In the genomic region with DNA sequence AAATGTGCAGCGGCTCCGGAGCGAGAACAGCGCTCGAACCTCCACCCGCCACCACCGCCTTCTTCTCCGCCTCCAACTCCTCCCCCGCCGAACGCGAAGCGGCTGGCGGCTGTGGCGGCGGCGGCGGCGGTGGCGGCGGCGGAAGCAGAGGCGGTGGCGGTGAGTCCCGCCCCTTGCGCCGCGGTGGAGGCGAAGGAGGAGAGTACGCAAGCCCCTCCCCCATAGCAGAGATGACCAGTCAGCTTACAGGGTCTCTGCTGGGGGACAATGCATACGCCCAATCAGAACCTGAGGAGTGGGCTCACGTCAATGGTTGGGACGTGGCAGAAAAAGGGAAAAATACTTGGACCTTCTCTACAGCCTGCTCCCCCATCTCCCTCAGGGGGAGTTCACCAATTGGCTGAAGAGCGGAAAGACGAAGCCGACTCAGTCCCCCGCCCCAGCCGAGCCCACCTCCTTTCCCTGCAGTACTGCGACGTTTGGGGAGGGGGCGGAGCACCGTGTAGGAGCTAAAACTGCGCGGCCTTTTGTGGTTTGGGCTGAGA, we compare ENCODE assay signal across 8 cellular contexts. TPM values are rescaled to one million over a fixed set of nuclear protein-coding genes. Genes with fewer than 3 reads are reported as not detected.
DNase-seq lines count a peak whose midpoint lies in the region; ATAC-seq and TF ChIP-seq lines count a peak whose summit lies in the region.

A gene with protein sequence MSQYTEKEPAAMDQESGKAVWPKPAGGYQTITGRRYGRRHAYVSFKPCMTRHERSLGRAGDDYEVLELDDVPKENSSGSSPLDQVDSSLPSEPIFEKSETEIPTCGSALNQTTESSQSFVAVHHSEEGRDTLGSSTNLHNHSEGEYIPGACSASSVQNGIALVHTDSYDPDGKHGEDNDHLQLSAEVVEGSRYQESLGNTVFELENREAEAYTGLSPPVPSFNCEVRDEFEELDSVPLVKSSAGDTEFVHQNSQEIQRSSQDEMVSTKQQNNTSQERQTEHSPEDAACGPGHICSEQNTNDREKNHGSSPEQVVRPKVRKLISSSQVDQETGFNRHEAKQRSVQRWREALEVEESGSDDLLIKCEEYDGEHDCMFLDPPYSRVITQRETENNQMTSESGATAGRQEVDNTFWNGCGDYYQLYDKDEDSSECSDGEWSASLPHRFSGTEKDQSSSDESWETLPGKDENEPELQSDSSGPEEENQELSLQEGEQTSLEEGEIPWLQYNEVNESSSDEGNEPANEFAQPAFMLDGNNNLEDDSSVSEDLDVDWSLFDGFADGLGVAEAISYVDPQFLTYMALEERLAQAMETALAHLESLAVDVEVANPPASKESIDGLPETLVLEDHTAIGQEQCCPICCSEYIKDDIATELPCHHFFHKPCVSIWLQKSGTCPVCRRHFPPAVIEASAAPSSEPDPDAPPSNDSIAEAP (minus strand): TSS at position 131 of the 545 bp plus-strand sequence. CDS start 26,541 bp downstream, outside the sequence.

- peaks cover 24% of the 10 kb centered on the region for H3K36me3 Mint-ChIP-seq in activated T-helper 2 cell treated with anti-CD3 and anti-CD28 coated beads, Interferon-gamma antibody, Interleukin-2, Interleukin-4, amounts not matched to agents 10 μg/mL and 5 μg/mL and 100 μg/mL, durations not matched to agents 14 hours and 24 hours and 36 hours (ENCODE audit: low read depth)
- H3K36me3 Mint-ChIP-seq in naive thymus-derived CD4-positive, alpha-beta T cell = peaks cover 4 to 18% (median 6%) of the 10 kb centered on the region in 5 donors
- H3K36me3 Mint-ChIP-seq in stimulated activated naive B cell treated with anti-CD40 and anti-IgM and Interleukin-4, amounts not matched to agents 10 μg/mL and 1 μg/mL and 100 μg/mL, for 72 hours = peaks cover 12 to 17% of the 10 kb centered on the region in 2 donors

- peak within 1 kb of the TSS; percentile 98 for H3K27ac Mint-ChIP-seq in activated T-helper 2 cell treated with anti-CD3 and anti-CD28 coated beads, Interferon-gamma antibody, Interleukin-2, Interleukin-4, amounts not matched to agents 10 μg/mL and 5 μg/mL and 100 μg/mL, durations not matched to agents 14 hours and 24 hours and 36 hours
- peak within 1 kb of the TSS; percentile 97 to 100 (median 99) for H3K27ac Mint-ChIP-seq in naive thymus-derived CD4-positive, alpha-beta T cell
- H3K27ac Mint-ChIP-seq in stimulated activated naive B cell treated with anti-CD40 and anti-IgM and Interleukin-4, amounts not matched to agents 10 μg/mL and 1 μg/mL and 100 μg/mL, for 72 hours = peak within 1 kb of the TSS; percentile 99

- peaks cover 10% of the 10 kb centered on the region for H3K9me3 Mint-ChIP-seq in activated T-helper 2 cell treated with anti-CD3 and anti-CD28 coated beads, Interferon-gamma antibody, Interleukin-2, Interleukin-4, amounts not matched to agents 10 μg/mL and 5 μg/mL and 100 μg/mL, durations not matched to agents 14 hours and 24 hours and 36 hours
- peaks cover 0 to 16% (median 6%) of the 10 kb centered on the region in 11 donors for H3K9me3 Mint-ChIP-seq in naive thymus-derived CD4-positive, alpha-beta T cell
- peaks cover 7 to 9% of the 10 kb centered on the region in 2 donors for H3K9me3 Mint-ChIP-seq in stimulated activated naive B cell treated with anti-CD40 and anti-IgM and Interleukin-4, amounts not matched to agents 10 μg/mL and 1 μg/mL and 100 μg/mL, for 72 hours

- peak within 1 kb of the TSS; percentile 74 for H3K4me3 ChIP-seq in RWPE2 (ENCODE audit: severe bottlenecking)
- peak within 1 kb of the TSS; percentile 75 to 97 (median 88) for H3K4me3 ChIP-seq in fibroblast of lung (replicated peaks in 1 of 4; ENCODE audit: control extremely low read depth in 1 of 4, insufficient read depth in 1 of 4, low read depth in 3 of 4, low read length in 4 of 4)
- H3K4me3 ChIP-seq in naive thymus-derived CD4-positive, alpha-beta T cell (ENCODE audit: low read length) = peak within 1 kb of the TSS; percentile 77

- peak within 1 kb of the TSS; percentile 95 for H3K4me3 Mint-ChIP-seq in activated T-helper 2 cell treated with anti-CD3 and anti-CD28 coated beads, Interferon-gamma antibody, Interleukin-2, Interleukin-4, amounts not matched to agents 10 μg/mL and 5 μg/mL and 100 μg/mL, durations not matched to agents 14 hours and 24 hours and 36 hours (ENCODE audit: low read depth)
- H3K4me3 Mint-ChIP-seq in naive thymus-derived CD4-positive, alpha-beta T cell = peak within 1 kb of the TSS; percentile 89 to 100 (median 98)
- peak within 1 kb of the TSS; percentile 94 to 99 for H3K4me3 Mint-ChIP-seq in stimulated activated naive B cell treated with anti-CD40 and anti-IgM and Interleukin-4, amounts not matched to agents 10 μg/mL and 1 μg/mL and 100 μg/mL, for 72 hours

- peak; percentile 89 for ATAC-seq in RWPE2 (ENCODE audit: low read depth)
- ATAC-seq in naive thymus-derived CD4-positive, alpha-beta T cell = peak; percentile 88
- peak; percentile 85 to 87 for ATAC-seq in stimulated activated naive B cell treated with anti-CD40 and anti-IgM and Interleukin-4, amounts not matched to agents 10 μg/mL and 1 μg/mL and 100 μg/mL, for 72 hours (replicated peaks)

- DNase-seq in Daoy (ENCODE audit: low read depth) (peak; percentile 99), H4 (ENCODE audit: low spot score) (peak; percentile 100), LoVo (ENCODE audit: low spot score) (peak; percentile 97), RWPE2 (ENCODE audit: low spot score) (peak; percentile 100), fibroblast of lung (ENCODE audit: low read depth in 2 of 2) (peak; percentile 100)
- peak; percentile 96 for DNase-seq in activated T-helper 2 cell treated with anti-CD3 and anti-CD28 coated beads, Interferon-gamma antibody, Interleukin-2, Interleukin-4, amounts not matched to agents 10 μg/mL and 5 μg/mL and 100 μg/mL, durations not matched to agents 14 hours and 24 hours and 36 hours (ENCODE audit: low spot score)
- DNase-seq in naive thymus-derived CD4-positive, alpha-beta T cell = peak; percentile 94 to 98 (median 98)
- peak; percentile 99 for DNase-seq in stimulated activated naive B cell treated with anti-CD40 and anti-IgM and Interleukin-4, amounts not matched to agents 10 μg/mL and 1 μg/mL and 100 μg/mL, for 72 hours

- peaks cover 43% of the 10 kb centered on the region for H3K79me2 ChIP-seq in fibroblast of lung (ENCODE audit: control insufficient read depth, insufficient read depth, low read length)

- peak within 1 kb of the TSS; percentile 48 for H2AFZ ChIP-seq in fibroblast of lung (ENCODE audit: low read length)

- H3K36me3 ChIP-seq in RWPE2 (ENCODE audit: low read depth) (peaks cover 17% of the 10 kb centered on the region), fibroblast of lung (ENCODE audit: control insufficient read depth, insufficient read depth, low read length) (no peaks in the 10 kb centered on the region)
- H3K36me3 ChIP-seq in naive thymus-derived CD4-positive, alpha-beta T cell (ENCODE audit: control insufficient read depth in 2 of 3, insufficient read depth in 3 of 3, low read length in 3 of 3) = peaks cover 0 to 8% (median 0%) of the 10 kb centered on the region in 3 experiments

- peaks cover 2% of the 10 kb centered on the region for H4K20me1 ChIP-seq in fibroblast of lung (ENCODE audit: control insufficient read depth, extremely low read depth, insufficient read depth, low read length)

- H3K4me1 ChIP-seq in RWPE2 (ENCODE audit: insufficient read depth, poor library complexity, severe bottlenecking) = peaks cover 32% of the 10 kb centered on the region
- H3K4me1 ChIP-seq in fibroblast of lung (ENCODE audit: control insufficient read depth, extremely low read depth, insufficient read depth, low read length) = peaks cover 10% of the 10 kb centered on the region
- H3K4me1 ChIP-seq in naive thymus-derived CD4-positive, alpha-beta T cell (ENCODE audit: control insufficient read depth in 2 of 2, insufficient read depth in 2 of 2, low read length in 2 of 2) = peaks cover 8 to 19% of the 10 kb centered on the region in 2 donors

- intact Hi-C loops in activated T-helper 2 cell treated with anti-CD3 and anti-CD28 coated beads, Interferon-gamma antibody, Interleukin-2, Interleukin-4, amounts not matched to agents 10 μg/mL and 5 μg/mL and 100 μg/mL, durations not matched to agents 14 hours and 24 hours and 36 hours (cut with micrococcal nuclease) = loop anchor here (1.0 to 5.0 kb wide), 6 partner anchors 33 to 677 kb away; no protein-coding TSS in a partner anchor
- intact Hi-C loops in naive thymus-derived CD4-positive, alpha-beta T cell (cut with micrococcal nuclease) = loop anchor here (1.0 to 10.0 kb wide), 22 partner anchors 15 to 1822 kb away; a partner anchor contains a TSS

- H3K9me3 ChIP-seq in RWPE2 (ENCODE audit: severe bottlenecking) = no peaks in the 10 kb centered on the region
- H3K9me3 ChIP-seq in fibroblast of lung (ENCODE audit: control insufficient read depth, insufficient read depth, low read depth, low read length) = no peaks in the 10 kb centered on the region
- H3K9me3 ChIP-seq in naive thymus-derived CD4-positive, alpha-beta T cell (ENCODE audit: control insufficient read depth in 2 of 3, low read length in 3 of 3) = no peaks in the 10 kb centered on the region

- H3K27ac ChIP-seq in RWPE2 (ENCODE audit: poor library complexity, severe bottlenecking) (peak within 1 kb of the TSS; percentile 93), fibroblast of lung (ENCODE audit: insufficient read depth, low read length) (peak within 1 kb of the TSS; percentile 97)
- H3K27ac ChIP-seq in naive thymus-derived CD4-positive, alpha-beta T cell (ENCODE audit: low read depth, low read length) = peak within 1 kb of the TSS; percentile 99

- H3K4me1 Mint-ChIP-seq in activated T-helper 2 cell treated with anti-CD3 and anti-CD28 coated beads, Interferon-gamma antibody, Interleukin-2, Interleukin-4, amounts not matched to agents 10 μg/mL and 5 μg/mL and 100 μg/mL, durations not matched to agents 14 hours and 24 hours and 36 hours (ENCODE audit: low read depth) = peaks cover 41% of the 10 kb centered on the region
- peaks cover 24 to 50% (median 42%) of the 10 kb centered on the region in 7 donors for H3K4me1 Mint-ChIP-seq in naive thymus-derived CD4-positive, alpha-beta T cell
- H3K4me1 Mint-ChIP-seq in stimulated activated naive B cell treated with anti-CD40 and anti-IgM and Interleukin-4, amounts not matched to agents 10 μg/mL and 1 μg/mL and 100 μg/mL, for 72 hours = peaks cover 15 to 30% of the 10 kb centered on the region in 2 donors

- TF ChIP-seq CTCF in RWPE2 (IDR thresholded peaks at IDR 0.05; ENCODE audit: poor library complexity, severe bottlenecking) (no peak), fibroblast of lung (conservative IDR thresholded peaks at IDR 0.05 in 1 of 2, IDR thresholded peaks at IDR 0.05 in 1 of 2; ENCODE audit: low read depth in 1 of 2, low read length in 2 of 2) (peak in 1 of 2 donors; percentile 34)

- H3K27me3 Mint-ChIP-seq in activated T-helper 2 cell treated with anti-CD3 and anti-CD28 coated beads, Interferon-gamma antibody, Interleukin-2, Interleukin-4, amounts not matched to agents 10 μg/mL and 5 μg/mL and 100 μg/mL, durations not matched to agents 14 hours and 24 hours and 36 hours (ENCODE audit: low read depth) = no peaks in the 10 kb centered on the region
- peaks cover 0 to 2% (median 0%) of the 10 kb centered on the region in 5 donors for H3K27me3 Mint-ChIP-seq in naive thymus-derived CD4-positive, alpha-beta T cell
- H3K27me3 Mint-ChIP-seq in stimulated activated naive B cell treated with anti-CD40 and anti-IgM and Interleukin-4, amounts not matched to agents 10 μg/mL and 1 μg/mL and 100 μg/mL, for 72 hours = no peaks in the 10 kb centered on the region

- peak within 1 kb of the TSS; percentile 89 for H3K9ac ChIP-seq in fibroblast of lung (ENCODE audit: insufficient read depth, low read length)

- peak within 1 kb of the TSS; percentile 84 for H3K4me2 ChIP-seq in fibroblast of lung (ENCODE audit: extremely low read depth, insufficient read depth, low read length)

- CTCF ChIA-PET in naive thymus-derived CD4-positive, alpha-beta T cell (lab: Charles Lee) = no interaction called here

- H3K27me3 ChIP-seq in RWPE2 (ENCODE audit: insufficient read depth, poor library complexity, severe bottlenecking) (no peaks in the 10 kb centered on the region), fibroblast of lung (ENCODE audit: control insufficient read depth, insufficient read depth, low read length) (no peaks in the 10 kb centered on the region)
- no peaks in the 10 kb centered on the region for H3K27me3 ChIP-seq in naive thymus-derived CD4-positive, alpha-beta T cell (ENCODE audit: control insufficient read depth in 2 of 2, insufficient read depth in 2 of 2, low read length in 2 of 2)

- POLR2A ChIA-PET in naive thymus-derived CD4-positive, alpha-beta T cell (lab: Charles Lee) = interaction anchor here (0.6 to 3.0 kb wide), 25 partner anchors 9 to 1821 kb away, joined by 3 to 42 read pairs (median 5); a partner anchor contains a TSS

RNA-seq across cellular contexts. Expression of the gene that starts here (rescaled TPM):
- 51.0 and 59.2 TPM in 2 replicates for total RNA-seq in Daoy (2014; rRNA removed; shearing (Covaris generic))
- 33.9 and 44.2 TPM in 2 replicates for total RNA-seq in H4 (2014; rRNA removed; shearing (Covaris generic))
- total RNA-seq in activated T-helper 2 cell treated with anti-CD3 and anti-CD28 coated beads, Interferon-gamma antibody, Interleukin-2, Interleukin-4, amounts not matched to agents 10 μg/mL and 5 μg/mL and 100 μg/mL, durations not matched to agents 14 hours and 24 hours and 36 hours = 52.2 and 52.9 TPM in 2 replicates
- total RNA-seq in fibroblast of lung = 74.5 and 82.7 TPM in 2 replicates
- 78.4 and 107 TPM in 2 replicates for polyA plus RNA-seq in fibroblast of lung
- polyA plus RNA-seq in fibroblast of lung (2012) = 50.3 and 64.0 TPM in 2 replicates
- 28.8 and 31.7 TPM in 2 replicates for polyA minus RNA-seq in fibroblast of lung (ENCODE audit: low replicate concordance)
- 10 to 100 TPM; 59.9 to 89.9 (median 76.2) TPM for total RNA-seq in naive thymus-derived CD4-positive, alpha-beta T cell
- polyA plus RNA-seq in naive thymus-derived CD4-positive, alpha-beta T cell = 10 to 100 TPM; 50.5 to 55.3 TPM

Comparison
In these comparisons a context has a peak if more than half of its experiments do, and no peak if none do; other contexts are left out.
1. Peak in every context shown above with its lines: DNase-seq, ATAC-seq, H3K4me3 ChIP-seq and H3K27ac ChIP-seq.